9 cellular contexts compared by ENCODE assay signal in genomic region chr2:239253264-239253663, GRCh38.
DNase-seq lines count a peak whose midpoint lies in the region; ATAC-seq and TF ChIP-seq lines count a peak whose summit lies in the region.
"Had no signal": no experiment of that assay in that cellular context is flagged by ENCODE, and none has a peak within 500 bp of the region (broad histone marks: within the 10 kb centered on the region; RNA-seq: fewer than 3 reads in every experiment).

No MANE protein-coding gene starts in this region.

- intact Hi-C loops in left ventricle myocardium superior (cut with micrococcal nuclease) (no loop called here), upper lobe of right lung (cut with DNase I) (no loop called here)

- TF ChIP-seq CTCF in right atrium auricular region (IDR thresholded peaks at IDR 0.05) (no peak), upper lobe of right lung (IDR thresholded peaks at IDR 0.05) (no peak), SK-N-SH (IDR thresholded peaks at IDR 0.05) (no peak)

- H3K27me3 ChIP-seq in right atrium auricular region (no peaks in the 10 kb centered on the region), upper lobe of right lung (no peaks in the 10 kb centered on the region), SK-N-SH (ENCODE audit: insufficient read depth) (no peaks in the 10 kb centered on the region)

- no peak overlapping the region for H2AFZ ChIP-seq in SK-N-SH (ENCODE audit: low read depth)

- H3K79me2 ChIP-seq in SK-N-SH (ENCODE audit: insufficient read depth), result peaks cover 15% of the 10 kb centered on the region; the same call in 1 of the 2 replicates

- no peak for TF ChIP-seq RAD21 in SK-N-SH (IDR thresholded peaks at IDR 0.05; ENCODE audit: low read length)

- H3K9me3 ChIP-seq in right atrium auricular region (peaks cover 0 to 5% of the 10 kb centered on the region in 2 donors), upper lobe of right lung (no peaks in the 10 kb centered on the region), SK-N-SH (no peaks in the 10 kb centered on the region)

- no peak overlapping the region for H3K9ac ChIP-seq in SK-N-SH

- H3K4me3 ChIP-seq in right atrium auricular region, result no peak overlapping the region
- no peak overlapping the region for H3K4me3 ChIP-seq in upper lobe of right lung
- H3K4me3 ChIP-seq in SK-N-SH (ENCODE audit: low read depth in 2 of 2, low read length in 1 of 2), result no peak overlapping the region

- DNase-seq in right atrium auricular region (ENCODE audit: low spot score), result no peak
- no peak for DNase-seq in left ventricle myocardium superior
- no peak for DNase-seq in upper lobe of right lung
- no peak for DNase-seq in NCI-H2196 (lab: John Stamatoyannopoulos, UW; ENCODE audit: unreplicated experiment)
- DNase-seq in H4 (ENCODE audit: low spot score), result no peak
- no peak for DNase-seq in SK-N-SH
- DNase-seq: effector memory CD8-positive, alpha-beta T cell had no signal

- POLR2A ChIA-PET in SK-N-SH (lab: Yijun Ruan, JAX), result interaction anchor here (1.2 kb wide), 1 partner anchor 9 kb away, joined by 3 read pairs; no protein-coding TSS in a partner anchor

- H3K9me2 ChIP-seq in SK-N-SH, result no peaks in the 10 kb centered on the region

- TF ChIP-seq EP300 in SK-N-SH (IDR thresholded peaks at IDR 0.05; ENCODE audit: borderline replicate concordance in 1 of 2, low read depth in 1 of 2, low read length in 1 of 2), result no peak

- WGBS in SK-N-SH (ENCODE audit: low lambda C conversion rate), result 97% methylated on average over 7 of the region's 7 CpGs

- H3K36me3 ChIP-seq in right atrium auricular region (no peaks in the 10 kb centered on the region), upper lobe of right lung (no peaks in the 10 kb centered on the region), SK-N-SH (replicated peaks in 1 of 2; ENCODE audit: control insufficient read depth in 1 of 2, insufficient read depth in 2 of 2, low read length in 1 of 2) (no peaks in the 10 kb centered on the region)

- ATAC-seq in left ventricle myocardium superior (no peak), HG03469 (IDR thresholded peaks at IDR 0.05; ENCODE audit: unreplicated experiment) (peak; percentile 64), upper lobe of right lung (peak; percentile 33)
- ATAC-seq: effector memory CD8-positive, alpha-beta T cell had no signal

- CTCF ChIA-PET in SK-N-SH (lab: Yijun Ruan, JAX), result no interaction called here

- H4K20me1 ChIP-seq in SK-N-SH (ENCODE audit: insufficient read depth), result no peaks in the 10 kb centered on the region

- H3F3A ChIP-seq in SK-N-SH (replicated peaks; ENCODE audit: insufficient read depth), result peaks cover 9% of the 10 kb centered on the region

- H3K27ac ChIP-seq in right atrium auricular region (peak overlapping the region; percentile 87 to 91), cingulate gyrus (ENCODE audit: low read depth, low read length) (peak overlapping the region; percentile 48), upper lobe of right lung (peak overlapping the region; percentile 9), SK-N-SH (ENCODE audit: low read depth in 2 of 2, low read length in 1 of 2) (no peak overlapping the region)

- no peak overlapping the region for H3K4me2 ChIP-seq in SK-N-SH

- peaks cover 0 to 63% of the 10 kb centered on the region in 2 donors for H3K4me1 ChIP-seq in right atrium auricular region
- H3K4me1 ChIP-seq in upper lobe of right lung, result peaks cover 28% of the 10 kb centered on the region
- H3K4me1 ChIP-seq in SK-N-SH (ENCODE audit: control insufficient read depth in 1 of 2, insufficient read depth in 2 of 2, low read depth in 1 of 2, low read length in 1 of 2), result peaks cover 13 to 33% of the 10 kb centered on the region in 2 experiments; a peak in 3 of 4 replicates

TF ChIP-seq in SK-N-SH, 30 proteins besides CTCF, POLR2A, EP300 and RAD21:
- TF ChIP-seq MAX (IDR thresholded peaks at IDR 0.05; ENCODE audit: low read depth) (no peak), FOXM1 (IDR thresholded peaks at IDR 0.05; ENCODE audit: low read depth) (no peak), RFX5 (IDR thresholded peaks at IDR 0.05; ENCODE audit: low read length) (no peak), NFIC (IDR thresholded peaks at IDR 0.05; ENCODE audit: borderline replicate concordance) (no peak), EZH2phosphoT487 (IDR thresholded peaks at IDR 0.05; ENCODE audit: borderline replicate concordance, low read depth) (no peak), REST (IDR thresholded peaks at IDR 0.05; ENCODE audit: low read depth, low read length) (no peak), IRF3 (IDR thresholded peaks at IDR 0.05; ENCODE audit: low read depth, low read length) (no peak), FOSL2 (IDR thresholded peaks at IDR 0.05; ENCODE audit: borderline replicate concordance, low read depth) (no peak), ZBTB33 (IDR thresholded peaks at IDR 0.05; ENCODE audit: borderline replicate concordance, low read depth) (no peak), ELF1 (IDR thresholded peaks at IDR 0.05) (no peak), SMC3 (IDR thresholded peaks at IDR 0.05; ENCODE audit: low read depth, low read length) (no peak), YY1 (IDR thresholded peaks at IDR 0.05; ENCODE audit: low read depth) (no peak), RXRA (IDR thresholded peaks at IDR 0.05; ENCODE audit: borderline replicate concordance, low read depth) (no peak), CHD2 (IDR thresholded peaks at IDR 0.05; ENCODE audit: low read length, partially characterized antibody) (no peak), NRF1 (IDR thresholded peaks at IDR 0.05; ENCODE audit: low read depth, low read length) (no peak), USF2 (IDR thresholded peaks at IDR 0.05; ENCODE audit: borderline replicate concordance, low read depth, low read length) (no peak), SIN3A (IDR thresholded peaks at IDR 0.05; ENCODE audit: borderline replicate concordance, low read depth, low read length) (no peak)

Comparison
In these comparisons a context has a peak if more than half of its experiments do, and no peak if none do; other contexts are left out.
1. H3K27ac ChIP-seq: peak in right atrium auricular region (2 of 2), cingulate gyrus (single experiment) and upper lobe of right lung (single experiment); none in SK-N-SH (0 of 2).